Comparison of ENCODE assay signal across 17 cellular contexts in genomic region chr1:171666114-171666769, GRCh38. TPM values are rescaled to one million over a fixed set of nuclear protein-coding genes. Genes with fewer than 3 reads are reported as not detected.
A peak's percentile ranks its signal among the peaks of the same experiment; 100 is the strongest.
DNase-seq lines count a peak whose midpoint lies in the region; ATAC-seq and TF ChIP-seq lines count a peak whose summit lies in the region.
"Had no signal": no experiment of that assay in that cellular context is flagged by ENCODE, and none has a peak within 500 bp of the region (broad histone marks: within the 10 kb centered on the region; RNA-seq: fewer than 3 reads in every experiment).

No MANE protein-coding gene starts in this region.

- in situ Hi-C loops in gastrocnemius medialis (cut with MboI; ENCODE audit: low sequenced_read_pairs in 4 of 4) = no loop called here

- intact Hi-C loops in Right ventricle myocardium inferior (cut with DNase I) = no loop called here
- intact Hi-C loops in esophagus muscularis mucosa (cut with DNase I) = no loop called here
- intact Hi-C loops in left ventricle myocardium inferior (cut with micrococcal nuclease) = no loop called here
- intact Hi-C loops in gastrocnemius medialis (cut with DNase I; ENCODE audit: low total_unique reads) = loop anchor here (5.0 kb wide), 1 partner anchor 76 kb away; the partner anchor contains the start of gene VAMP4

- no peak for TF ChIP-seq EP300 in esophagus muscularis mucosa (IDR thresholded peaks at IDR 0.05)

- ATAC-seq in Right ventricle myocardium inferior (peak; percentile 79), gastrocnemius medialis (peak; percentile 77 to 91), GM19351 (IDR thresholded peaks at IDR 0.05; ENCODE audit: unreplicated experiment) (no peak), HG03571 (IDR thresholded peaks at IDR 0.05; ENCODE audit: unreplicated experiment) (no peak), HG03354 (IDR thresholded peaks at IDR 0.05; ENCODE audit: poor library complexity, severe bottlenecking, unreplicated experiment) (no peak)

- DNase-seq in Right ventricle myocardium inferior (ENCODE audit: missing footprints) (no peak), right atrium auricular region (ENCODE audit: low spot score) (no peak), esophagus muscularis mucosa (ENCODE audit: extremely low spot score) (no peak), left ventricle myocardium inferior (no peak), gastrocnemius medialis (no peak)
- DNase-seq: 8988T; AML-193; Caco-2; CD8-positive, alpha-beta memory T cell; DMS53; GM23248; H7 had no signal

- H3K4me3 ChIP-seq in right atrium auricular region = no peak overlapping the region
- no peak overlapping the region for H3K4me3 ChIP-seq in esophagus muscularis mucosa
- H3K4me3 ChIP-seq in left ventricle myocardium inferior = no peak overlapping the region
- peak overlapping the region in 1 of 4 donors; percentile 0 for H3K4me3 ChIP-seq in gastrocnemius medialis
- H3K4me3 ChIP-seq: BLaER1, GM23248 had no signal

- H3K27me3 ChIP-seq in right atrium auricular region (no peaks in the 10 kb centered on the region), esophagus muscularis mucosa (no peaks in the 10 kb centered on the region), left ventricle myocardium inferior (ENCODE audit: low read depth) (no peaks in the 10 kb centered on the region), gastrocnemius medialis (no peaks in the 10 kb centered on the region)
- H3K27me3 ChIP-seq: BLaER1 had no signal

- H3K27ac ChIP-seq in right atrium auricular region = peak overlapping the region in 1 of 2 donors; percentile 42
- H3K27ac ChIP-seq in esophagus muscularis mucosa (replicated peaks in 1 of 4) = peak overlapping the region; percentile 77 to 88 (median 83)
- H3K27ac ChIP-seq in left ventricle myocardium inferior (replicated peaks) = peak overlapping the region; percentile 74
- H3K27ac ChIP-seq in gastrocnemius medialis = peak overlapping the region; percentile 44 to 62 (median 58)
- H3K27ac ChIP-seq: BLaER1, GM23248, HL-60 had no signal

- TF ChIP-seq CTCF in right atrium auricular region (IDR thresholded peaks at IDR 0.05) (no peak), esophagus muscularis mucosa (IDR thresholded peaks at IDR 0.05) (no peak), left ventricle myocardium inferior (IDR thresholded peaks at IDR 0.05; ENCODE audit: borderline replicate concordance) (no peak), gastrocnemius medialis (IDR thresholded peaks at IDR 0.05 in 4 of 5, conservative IDR thresholded peaks at IDR 0.05 in 1 of 5) (no peak)

- H3K36me3 ChIP-seq in right atrium auricular region (no peaks in the 10 kb centered on the region), esophagus muscularis mucosa (no peaks in the 10 kb centered on the region), left ventricle myocardium inferior (no peaks in the 10 kb centered on the region), gastrocnemius medialis (no peaks in the 10 kb centered on the region)
- H3K36me3 ChIP-seq: BLaER1 had no signal

- no peak for TF ChIP-seq POLR2A in esophagus muscularis mucosa (IDR thresholded peaks at IDR 0.05; ENCODE audit: low read depth)
- no peak for TF ChIP-seq POLR2A in gastrocnemius medialis (IDR thresholded peaks at IDR 0.05)

- 39% methylated on average over 4 of the region's 4 CpGs for WGBS in esophagus muscularis mucosa

- H3K9me3 ChIP-seq in right atrium auricular region (no peaks in the 10 kb centered on the region), esophagus muscularis mucosa (no peaks in the 10 kb centered on the region), left ventricle myocardium inferior (replicated peaks) (no peaks in the 10 kb centered on the region), gastrocnemius medialis (no peaks in the 10 kb centered on the region)
- H3K9me3 ChIP-seq: Caco-2 had no signal

- H3K4me1 ChIP-seq in right atrium auricular region (peaks cover 0 to 22% of the 10 kb centered on the region in 2 donors), esophagus muscularis mucosa (peaks cover 24 to 70% (median 63%) of the 10 kb centered on the region in 4 donors), left ventricle myocardium inferior (peaks cover 36% of the 10 kb centered on the region), gastrocnemius medialis (peaks cover 16 to 35% of the 10 kb centered on the region in 2 donors)
- H3K4me1 ChIP-seq: BLaER1, Caco-2 had no signal

RNA-seq across cellular contexts. Expression of gene MYOC, which starts 13.8 kb away (rescaled TPM):
- 5.3 TPM for total RNA-seq in Right ventricle myocardium inferior
- 1 to 10 TPM; 2.8 to 4.4 TPM for total RNA-seq in right atrium auricular region
- total RNA-seq in esophagus muscularis mucosa = 100 to 1,000 TPM in 3 of 4 donors, 10 to 100 TPM in 1; 87.6 to 179 (median 125) TPM
- 1.0 TPM for total RNA-seq in left ventricle myocardium inferior
- total RNA-seq in gastrocnemius medialis = 10 to 100 TPM in 2 of 4 donors, 1 to 10 TPM in 2; 5.0 to 17.4 (median 8.6) TPM
- total RNA-seq: Caco-2; CD8-positive, alpha-beta memory T cell; GM23248; H7 had no signal

RNA-seq across cellular contexts. Expression of gene MYOCOS, which starts 44.2 kb away (rescaled TPM):
- total RNA-seq in Right ventricle myocardium inferior (not detected), right atrium auricular region (not detected), esophagus muscularis mucosa (not detected), left ventricle myocardium inferior (not detected), gastrocnemius medialis (under 1 TPM in 1 of 4 donors, not detected in 3; 0.20 TPM)
- total RNA-seq: CD8-positive, alpha-beta memory T cell; GM23248; H7 had no signal

Comparison
In these comparisons a context has a peak if more than half of its experiments do, and no peak if none do; other contexts are left out.
1. ATAC-seq: peak in Right ventricle myocardium inferior (single experiment) and gastrocnemius medialis (2 of 2); none in GM19351 (single experiment), HG03571 (single experiment) and HG03354 (single experiment).
2. RNA of gene MYOC, which starts 13.8 kb away (total RNA-seq): 87.6 to 179 TPM in esophagus muscularis mucosa; 5.0 to 17.4 TPM in gastrocnemius medialis, 5.3 TPM in Right ventricle myocardium inferior (single experiment), 2.8 to 4.4 TPM in right atrium auricular region and 1.0 TPM in left ventricle myocardium inferior (single experiment); every median in the first group is over 4 times any median in the second.